Comparison of ENCODE assay signal across 10 cellular contexts in the genomic region with DNA sequence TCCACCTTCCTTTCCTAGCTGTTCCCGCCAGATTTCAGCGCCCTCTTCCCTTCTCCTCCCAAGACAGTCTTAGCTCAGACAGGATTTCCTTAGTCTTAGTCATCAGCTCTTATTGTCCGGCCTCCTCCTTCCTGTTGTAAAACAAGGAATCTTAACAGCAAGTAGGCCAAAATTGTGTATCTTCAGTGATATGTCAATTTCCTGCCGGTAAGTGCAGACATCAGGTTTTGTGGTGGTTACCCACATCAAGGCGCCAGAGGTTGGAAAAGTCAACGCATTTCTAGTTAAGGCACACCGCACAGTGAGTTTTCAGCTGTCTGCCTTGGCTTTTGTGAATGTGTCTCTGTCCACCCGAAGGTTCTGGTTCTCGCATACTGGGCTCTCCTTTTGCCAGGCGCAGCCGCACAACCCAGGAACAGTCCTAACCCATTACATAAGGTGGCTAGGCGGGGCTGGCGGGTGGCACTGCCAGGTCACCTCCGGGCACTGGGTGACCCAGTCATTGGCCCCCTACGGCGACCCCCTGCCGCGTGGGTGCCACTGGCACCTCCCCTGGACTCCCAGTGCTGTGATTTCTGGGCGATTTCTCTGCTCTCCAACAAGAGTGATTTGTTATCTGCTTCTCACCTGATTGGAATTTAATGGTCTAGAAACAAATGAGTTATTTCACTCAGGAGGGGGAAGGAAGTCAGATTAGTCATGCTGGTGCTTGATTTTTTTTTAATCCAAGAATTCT. TPM values are rescaled to one million over a fixed set of nuclear protein-coding genes. Genes with fewer than 3 reads are reported as not detected.
DNase-seq lines count a peak whose midpoint lies in the region; ATAC-seq and TF ChIP-seq lines count a peak whose summit lies in the region.
"Had no signal": no experiment of that assay in that cellular context is flagged by ENCODE, and none has a peak within 500 bp of the region (broad histone marks: within the 10 kb centered on the region; RNA-seq: fewer than 3 reads in every experiment).

No MANE protein-coding gene starts in this region.

- no peak overlapping the region for H3K4me3 ChIP-seq in stomach
- H3K4me3 ChIP-seq in suprapubic skin: no peak overlapping the region

- no peaks in the 10 kb centered on the region for H3K36me3 Mint-ChIP-seq in T-helper 2 cell treated with Interferon-gamma antibody and Interleukin-4, amounts not matched to agents 5 μg/mL and 100 μg/mL, for 36 hours (ENCODE audit: low read depth)
- no peaks in the 10 kb centered on the region for H3K36me3 Mint-ChIP-seq in activated CD8-positive, alpha-beta T cell treated with anti-CD3 and anti-CD28 coated beads for 36 hours (ENCODE audit: low read depth)
- H3K36me3 Mint-ChIP-seq: stimulated activated naive B cell treated with anti-CD40 and anti-IgM and Interleukin-4, amounts not matched to agents 10 μg/mL and 1 μg/mL and 100 μg/mL, for 72 hours had no signal

- H3K36me3 ChIP-seq in stomach (peaks cover 0 to 19% (median 9%) of the 10 kb centered on the region in 4 donors), suprapubic skin (no peaks in the 10 kb centered on the region)

- ATAC-seq in activated CD8-positive, alpha-beta T cell treated with anti-CD3 and anti-CD28 coated beads for 36 hours: no peak
- ATAC-seq in HG02852 (IDR thresholded peaks at IDR 0.05; ENCODE audit: unreplicated experiment) (no peak), GM21526 (IDR thresholded peaks at IDR 0.05; ENCODE audit: low FRiP score, unreplicated experiment) (no peak)
- ATAC-seq: stimulated activated naive B cell treated with anti-CD40 and anti-IgM and Interleukin-4, amounts not matched to agents 10 μg/mL and 1 μg/mL and 100 μg/mL, for 72 hours had no signal

- intact Hi-C loops in activated CD8-positive, alpha-beta T cell treated with anti-CD3 and anti-CD28 coated beads for 36 hours (cut with micrococcal nuclease): no loop called here
- intact Hi-C loops in stomach (cut with DNase I; ENCODE audit: low total_unique reads): no loop called here

- DNase-seq in T-helper 2 cell treated with Interferon-gamma antibody and Interleukin-4, amounts not matched to agents 5 μg/mL and 100 μg/mL, for 36 hours (ENCODE audit: low spot score): peak; percentile 15
- DNase-seq in T-helper 2 cell (no peak), iris pigment epithelial cell (ENCODE audit: low read depth) (peak; percentile 85), stomach (no peak), suprapubic skin (ENCODE audit: low spot score in 2 of 2) (no peak)
- peak; percentile 48 for DNase-seq in activated CD8-positive, alpha-beta T cell treated with anti-CD3 and anti-CD28 coated beads for 36 hours
- DNase-seq: stimulated activated naive B cell treated with anti-CD40 and anti-IgM and Interleukin-4, amounts not matched to agents 10 μg/mL and 1 μg/mL and 100 μg/mL, for 72 hours had no signal

- TF ChIP-seq POLR2A in stomach (IDR thresholded peaks at IDR 0.05): no peak
- no peak for TF ChIP-seq POLR2A in suprapubic skin (IDR thresholded peaks at IDR 0.05)

- no peaks in the 10 kb centered on the region for H3K9me3 Mint-ChIP-seq in T-helper 2 cell treated with Interferon-gamma antibody and Interleukin-4, amounts not matched to agents 5 μg/mL and 100 μg/mL, for 36 hours
- H3K9me3 Mint-ChIP-seq in activated CD8-positive, alpha-beta T cell treated with anti-CD3 and anti-CD28 coated beads for 36 hours: no peaks in the 10 kb centered on the region
- H3K9me3 Mint-ChIP-seq: stimulated activated naive B cell treated with anti-CD40 and anti-IgM and Interleukin-4, amounts not matched to agents 10 μg/mL and 1 μg/mL and 100 μg/mL, for 72 hours had no signal

- no peaks in the 10 kb centered on the region for H3K27me3 ChIP-seq in stomach
- H3K27me3 ChIP-seq in suprapubic skin: no peaks in the 10 kb centered on the region

- peaks cover 5% of the 10 kb centered on the region for H3K4me1 Mint-ChIP-seq in T-helper 2 cell treated with Interferon-gamma antibody and Interleukin-4, amounts not matched to agents 5 μg/mL and 100 μg/mL, for 36 hours (ENCODE audit: low read depth)
- H3K4me1 Mint-ChIP-seq in activated CD8-positive, alpha-beta T cell treated with anti-CD3 and anti-CD28 coated beads for 36 hours (ENCODE audit: low read depth): peaks cover 4% of the 10 kb centered on the region
- H3K4me1 Mint-ChIP-seq: stimulated activated naive B cell treated with anti-CD40 and anti-IgM and Interleukin-4, amounts not matched to agents 10 μg/mL and 1 μg/mL and 100 μg/mL, for 72 hours had no signal

- H3K4me1 ChIP-seq in stomach (peaks cover 0 to 90% (median 49%) of the 10 kb centered on the region in 4 donors), suprapubic skin (peaks cover 12% of the 10 kb centered on the region)

- no peak for TF ChIP-seq CTCF in activated CD8-positive, alpha-beta T cell treated with anti-CD3 and anti-CD28 coated beads for 36 hours (IDR thresholded peaks at IDR 0.05)
- no peak for TF ChIP-seq CTCF in stomach (IDR thresholded peaks at IDR 0.05)
- no peak for TF ChIP-seq CTCF in suprapubic skin (IDR thresholded peaks at IDR 0.05)

- peaks cover 30% of the 10 kb centered on the region for H3K27me3 Mint-ChIP-seq in T-helper 2 cell treated with Interferon-gamma antibody and Interleukin-4, amounts not matched to agents 5 μg/mL and 100 μg/mL, for 36 hours (ENCODE audit: low read depth)
- H3K27me3 Mint-ChIP-seq in activated CD8-positive, alpha-beta T cell treated with anti-CD3 and anti-CD28 coated beads for 36 hours: peaks cover 28% of the 10 kb centered on the region

- TF ChIP-seq EP300 in stomach (IDR thresholded peaks at IDR 0.05): no peak
- TF ChIP-seq EP300 in suprapubic skin (IDR thresholded peaks at IDR 0.05): no peak

- H3K27ac Mint-ChIP-seq in T-helper 2 cell treated with Interferon-gamma antibody and Interleukin-4, amounts not matched to agents 5 μg/mL and 100 μg/mL, for 36 hours: no peak overlapping the region
- no peak overlapping the region for H3K27ac Mint-ChIP-seq in activated CD8-positive, alpha-beta T cell treated with anti-CD3 and anti-CD28 coated beads for 36 hours
- H3K27ac Mint-ChIP-seq: stimulated activated naive B cell treated with anti-CD40 and anti-IgM and Interleukin-4, amounts not matched to agents 10 μg/mL and 1 μg/mL and 100 μg/mL, for 72 hours had no signal

- CTCF ChIA-PET in activated CD8-positive, alpha-beta T cell treated with anti-CD3 and anti-CD28 coated beads for 36 hours (lab: Charles Lee): no interaction called here

- 41 to 66% (median 50%) methylated on average over 16 to 19 of the region's 19 CpGs for WGBS in stomach, 5 donors
- 65% methylated on average over 13 of the region's 19 CpGs for WGBS in suprapubic skin

- H3K9me3 ChIP-seq in stomach: no peaks in the 10 kb centered on the region
- H3K9me3 ChIP-seq in suprapubic skin: no peaks in the 10 kb centered on the region

- no peak overlapping the region for H3K4me3 Mint-ChIP-seq in T-helper 2 cell treated with Interferon-gamma antibody and Interleukin-4, amounts not matched to agents 5 μg/mL and 100 μg/mL, for 36 hours
- no peak overlapping the region for H3K4me3 Mint-ChIP-seq in activated CD8-positive, alpha-beta T cell treated with anti-CD3 and anti-CD28 coated beads for 36 hours
- H3K4me3 Mint-ChIP-seq: stimulated activated naive B cell treated with anti-CD40 and anti-IgM and Interleukin-4, amounts not matched to agents 10 μg/mL and 1 μg/mL and 100 μg/mL, for 72 hours had no signal

- H3K27ac ChIP-seq in stomach (peak overlapping the region; percentile 57 to 92 (median 75)), suprapubic skin (no peak overlapping the region)
- H3K27ac ChIP-seq: 22Rv1 had no signal

- POLR2A ChIA-PET in activated CD8-positive, alpha-beta T cell treated with anti-CD3 and anti-CD28 coated beads for 36 hours (lab: Charles Lee): no interaction called here

RNA-seq across cellular contexts. Expression of a gene that starts 12.9 kb away (rescaled TPM):
- not detected for total RNA-seq in activated CD8-positive, alpha-beta T cell treated with anti-CD3 and anti-CD28 coated beads for 36 hours
- 100 to 1,000 TPM; 134 to 531 (median 366) TPM for total RNA-seq in stomach
- polyA plus RNA-seq in stomach: 10 to 100 TPM; 24.0 to 96.6 (median 38.4) TPM
- total RNA-seq in suprapubic skin: 10 to 100 TPM; 43.0 to 72.7 (median 53.5) TPM

RNA-seq across cellular contexts. Expression of a gene that starts 13.0 kb away (rescaled TPM):
- not detected for total RNA-seq in activated CD8-positive, alpha-beta T cell treated with anti-CD3 and anti-CD28 coated beads for 36 hours
- total RNA-seq in stomach: 100 to 1,000 TPM; 132 to 798 (median 175) TPM
- polyA plus RNA-seq in stomach: 10 to 100 TPM; 18.8 to 59.0 (median 30.6) TPM
- total RNA-seq in suprapubic skin: 10 to 100 TPM; 36.7 to 60.8 (median 43.6) TPM

Comparison
In these comparisons a context has a peak if more than half of its experiments do, and no peak if none do; other contexts are left out.
1. DNase-seq: peak in T-helper 2 cell treated with Interferon-gamma antibody and Interleukin-4, amounts not matched to agents 5 μg/mL and 100 μg/mL, for 36 hours (single experiment), activated CD8-positive, alpha-beta T cell treated with anti-CD3 and anti-CD28 coated beads for 36 hours (single experiment) and iris pigment epithelial cell (single experiment); none in T-helper 2 cell (0 of 5), stomach (single experiment) and suprapubic skin (0 of 2).
2. RNA of a gene that starts 12.9 kb away (total RNA-seq): 134 to 531 TPM in stomach and 43.0 to 72.7 TPM in suprapubic skin; not detected in activated CD8-positive, alpha-beta T cell treated with anti-CD3 and anti-CD28 coated beads for 36 hours; every median in the first group is over 10 times any median in the second.
3. RNA of a gene that starts 13.0 kb away (total RNA-seq): 132 to 798 TPM in stomach and 36.7 to 60.8 TPM in suprapubic skin; not detected in activated CD8-positive, alpha-beta T cell treated with anti-CD3 and anti-CD28 coated beads for 36 hours; every median in the first group is over 10 times any median in the second.